ENCODE assay signal across 1 cellular context in the genomic region with DNA sequence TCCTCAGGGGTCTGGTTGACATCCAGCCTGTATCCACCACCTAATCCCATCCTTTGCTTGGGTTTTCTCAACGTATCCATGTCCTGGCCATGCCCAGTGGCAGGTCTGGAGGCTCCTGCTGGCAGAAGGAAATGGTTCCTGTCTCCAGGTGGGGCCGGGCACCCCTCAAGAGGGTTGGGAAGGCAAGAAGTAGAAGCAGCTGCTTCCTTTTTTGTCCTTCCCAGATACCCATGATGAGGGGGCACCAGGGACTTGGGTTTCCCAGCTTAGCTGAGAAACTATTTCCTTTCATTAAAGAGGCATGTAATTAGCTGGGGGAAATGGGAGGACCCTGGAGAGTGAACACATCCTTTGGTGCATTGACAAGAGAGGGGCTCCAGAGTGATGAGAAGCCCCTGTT.
TF ChIP-seq lines count a peak whose summit lies in the region.

No MANE protein-coding gene starts in this region.

TF ChIP-seq in endothelial cell of umbilical vein, 7 proteins besides CTCF, POLR2A, EP300 and RAD21 (continued from another document):
- TF ChIP-seq JUN (IDR thresholded peaks at IDR 0.05; ENCODE audit: borderline replicate concordance, insufficient read depth, insufficient read length, low read depth): no peak
- TF ChIP-seq GATA2 (IDR thresholded peaks at IDR 0.05; ENCODE audit: insufficient read depth, insufficient read length, low read depth, low read length): no peak
- TF ChIP-seq FOS (IDR thresholded peaks at IDR 0.05; ENCODE audit: borderline replicate concordance, insufficient read depth, low read length): no peak
- TF ChIP-seq, protein P1, sequence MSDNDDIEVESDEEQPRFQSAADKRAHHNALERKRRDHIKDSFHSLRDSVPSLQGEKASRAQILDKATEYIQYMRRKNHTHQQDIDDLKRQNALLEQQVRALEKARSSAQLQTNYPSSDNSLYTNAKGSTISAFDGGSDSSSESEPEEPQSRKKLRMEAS (IDR thresholded peaks at IDR 0.05; ENCODE audit: insufficient read depth, insufficient read length): no peak
- no peak for TF ChIP-seq MYC (IDR thresholded peaks at IDR 0.05; ENCODE audit: low read depth, low read length)
- no peak for TF ChIP-seq POLR2AphosphoS5 (IDR thresholded peaks at IDR 0.05; ENCODE audit: insufficient read depth, low read depth, low read length)
